In genomic region chr12:11765817-11766794, GRCh38 we compare ENCODE assay signal across 8 cellular contexts.
A peak's percentile ranks its signal among the peaks of the same experiment; 100 is the strongest.
DNase-seq lines count a peak whose midpoint lies in the region; ATAC-seq and TF ChIP-seq lines count a peak whose summit lies in the region.

No MANE protein-coding gene starts in this region.

- H3K27ac Mint-ChIP-seq in brain (peak overlapping the region; percentile 54 to 86 (median 82)), memory B cell (peak overlapping the region; percentile 95)

- TF ChIP-seq CTCF in brain (conservative IDR thresholded peaks at IDR 0.05) = no peak

- H3K4me3 Mint-ChIP-seq in brain = peak overlapping the region in 3 of 5 experiments; percentile 2 to 17 (median 4)
- peak overlapping the region; percentile 82 for H3K4me3 Mint-ChIP-seq in memory B cell

- peaks cover 49% of the 10 kb centered on the region for H3K4me1 Mint-ChIP-seq in brain
- H3K4me1 Mint-ChIP-seq in memory B cell = peaks cover 60% of the 10 kb centered on the region

- ATAC-seq in GM18511 (IDR thresholded peaks at IDR 0.05; ENCODE audit: unreplicated experiment) (peak; percentile 68), HG02970 (IDR thresholded peaks at IDR 0.05; ENCODE audit: low FRiP score, unreplicated experiment) (peak; percentile 54), memory B cell (ENCODE audit: low read depth) (peak; percentile 84)

- H3K27me3 Mint-ChIP-seq in brain (no peaks in the 10 kb centered on the region), memory B cell (no peaks in the 10 kb centered on the region)

- DNase-seq in SKM-1 (lab: John Stamatoyannopoulos, UW; ENCODE audit: unreplicated experiment) (peak; percentile 41), memory B cell (ENCODE audit: low spot score in 2 of 2) (peak; percentile 51 to 59), COR-L47 (lab: John Stamatoyannopoulos, UW) (no peak), GOT3 (lab: John Stamatoyannopoulos, UW) (no peak)
- DNase-seq in stimulated activated CD8-positive, alpha-beta memory T cell treated with anti-CD3 and anti-CD28 coated beads, Interleukin-4, amount 100 ng/mL, for 48 hours = peak; percentile 78

- H3K9me3 Mint-ChIP-seq in brain (no peaks in the 10 kb centered on the region), memory B cell (no peaks in the 10 kb centered on the region)

- H3K36me3 Mint-ChIP-seq in brain = no peaks in the 10 kb centered on the region
- peaks cover 4% of the 10 kb centered on the region for H3K36me3 Mint-ChIP-seq in memory B cell

Comparison
In these comparisons a context has a peak if more than half of its experiments do, and no peak if none do; other contexts are left out.
1. DNase-seq: peak in SKM-1 (single experiment), memory B cell (2 of 2) and stimulated activated CD8-positive, alpha-beta memory T cell treated with anti-CD3 and anti-CD28 coated beads, Interleukin-4, amount 100 ng/mL, for 48 hours (single experiment); none in COR-L47 (single experiment) and GOT3 (single experiment).
2. Peak in every context shown above with its lines, with median percentiles within 50 percentile points of each other: ATAC-seq.